Comparison of ENCODE assay signal across 24 cellular contexts in the genomic region with DNA sequence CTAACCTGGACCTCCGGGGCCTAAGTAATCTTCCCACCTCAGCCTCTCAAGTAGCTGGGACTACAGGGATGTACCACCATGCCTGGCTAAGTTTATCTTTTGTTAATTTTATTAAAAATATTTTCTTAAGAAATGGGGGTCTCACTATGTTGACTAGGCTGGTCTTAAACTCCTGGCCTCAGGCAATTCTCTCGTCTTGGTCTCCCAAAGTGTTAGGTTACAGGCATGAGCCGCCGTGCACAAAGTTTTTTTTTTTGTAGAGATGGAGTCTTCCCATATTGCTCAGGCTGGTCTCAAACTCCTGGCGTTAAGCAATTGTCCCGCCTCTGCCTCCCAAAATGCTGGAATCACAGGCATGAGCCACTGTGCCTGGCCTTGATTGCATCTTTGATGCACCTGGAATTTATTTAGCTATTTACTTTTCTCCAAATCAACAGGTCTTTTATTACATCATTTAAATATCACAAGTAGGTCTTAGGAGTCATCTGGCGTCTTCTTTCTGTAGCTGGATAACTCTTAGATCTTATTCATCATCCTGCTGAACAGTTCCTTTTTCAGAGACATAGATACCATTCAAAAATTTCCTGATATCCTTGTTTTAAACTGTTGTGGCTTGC. TPM values are rescaled to one million over a fixed set of nuclear protein-coding genes. Genes with fewer than 3 reads are reported as not detected.
DNase-seq lines count a peak whose midpoint lies in the region; ATAC-seq, FAIRE-seq and TF ChIP-seq lines count a peak whose summit lies in the region.
"Had no signal": no experiment of that assay in that cellular context is flagged by ENCODE, and none has a peak within 500 bp of the region (broad histone marks: within the 10 kb centered on the region; RNA-seq: fewer than 3 reads in every experiment).

No MANE protein-coding gene starts in this region.

- in situ Hi-C loops in K562 (cut with MboI), result no loop called here

- BruUV-seq in K562 (replicated peaks; lab: Mats Ljungman, UMichigan), result TSS peak; percentile 16

- POLR2A ChIA-PET in HEK293 (lab: Yijun Ruan, JAX), result no interaction called here
- POLR2A ChIA-PET in K562 (lab: Yijun Ruan, JAX), result interaction anchor here (1.2 kb wide), 1 partner anchor 9 kb away, joined by 4 read pairs; no protein-coding TSS in a partner anchor

- no peak for TF ChIP-seq POLR2A in K562 (conservative IDR thresholded peaks at IDR 0.05)

- H4K20me1 ChIP-seq in K562 (replicated peaks; ENCODE audit: control insufficient read depth, insufficient read depth, low read length) (no peaks in the 10 kb centered on the region), neural progenitor cell (ENCODE audit: low read depth) (no peaks in the 10 kb centered on the region)
- H4K20me1 ChIP-seq: BLaER1 treated with 17β-estradiol and CSF1 and Interleukin-3, amounts not matched to agents 10 nM and 100 nM had no signal

- H3K9ac ChIP-seq in K562 (ENCODE audit: insufficient read depth in 1 of 2, low read depth in 2 of 2, low read length in 2 of 2), result no peak overlapping the region
- no peak overlapping the region for H3K9ac ChIP-seq in neural progenitor cell
- H3K9ac ChIP-seq: BLaER1 treated with 17β-estradiol and CSF1 and Interleukin-3, amounts not matched to agents 10 nM and 100 nM had no signal

- CTCF ChIA-PET in HEK293 (lab: Yijun Ruan, JAX) (interaction anchor here (0.9 kb wide), 1 partner anchor 85 kb away, joined by 3 read pairs; no protein-coding TSS in a partner anchor), K562 (lab: Yijun Ruan, JAX; ENCODE audit: low intra/inter-chr PET ratio) (no interaction called here)

- H3K9me3 ChIP-seq in HEK293 (ENCODE audit: control insufficient read depth, insufficient read depth, low read depth, low read length) (no peaks in the 10 kb centered on the region), K562 (replicated peaks; ENCODE audit: control insufficient read depth, insufficient read depth, low read depth, low read length) (no peaks in the 10 kb centered on the region; the same call in 1 of the 2 replicates), neural progenitor cell (ENCODE audit: low read depth) (no peaks in the 10 kb centered on the region)

- FAIRE-seq in K562 (lab: Jason Lieb, UNC), result no peak
- FAIRE-seq: A549, GM12878, GM12892, GM18507 had no signal

- peaks cover 3% of the 10 kb centered on the region for H3K9me3 Mint-ChIP-seq in neural progenitor cell
- H3K9me3 Mint-ChIP-seq: CD4-positive, alpha-beta T cell; CD8-positive, alpha-beta T cell had no signal

- no peak overlapping the region for H3K27ac ChIP-seq in HEK293 (ENCODE audit: extremely low read depth, low read depth, low read length)
- H3K27ac ChIP-seq in K562 (ENCODE audit: extremely low read depth, low read depth, low read length), result no peak overlapping the region
- H3K27ac ChIP-seq in neural progenitor cell, result no peak overlapping the region
- no peak overlapping the region for H3K27ac ChIP-seq in substantia nigra (ENCODE audit: low read depth, low read length, poor library complexity, severe bottlenecking)
- H3K27ac ChIP-seq: 22Rv1; A549; BLaER1 treated with 17β-estradiol and CSF1 and Interleukin-3, amounts not matched to agents 10 nM and 100 nM; C4-2B had no signal

- H3K4me1 Mint-ChIP-seq in neural progenitor cell, result no peaks in the 10 kb centered on the region
- H3K4me1 Mint-ChIP-seq: B cell had no signal

- H3K9me1 ChIP-seq in K562 (ENCODE audit: control insufficient read depth, insufficient read depth, low read length), result no peaks in the 10 kb centered on the region

- H2AFZ ChIP-seq in K562 (ENCODE audit: low read depth, low read length) (no peak overlapping the region), neural progenitor cell (replicated peaks) (no peak overlapping the region)

- DNase-seq in K562 (ENCODE audit: extremely low read depth in 1 of 4, low spot score in 3 of 4) (no peak), neural progenitor cell (ENCODE audit: low spot score) (no peak), islet precursor cell (no peak), substantia nigra (lab: John Stamatoyannopoulos, UW) (no peak)
- no peak for DNase-seq in stimulated activated CD4-positive, alpha-beta T cell treated with anti-CD3 and anti-CD28 coated beads, Interleukin-12 subunit alpha, Interleukin-12 subunit beta, amount 100 ng/mL, for 4 hours
- DNase-seq: AML-193; CD4-positive, alpha-beta T cell; CD8-positive, alpha-beta T cell; DMS 273 treated with DMSO at 0.1 percent for 48 hours; DMS153; DMS53; DMS79; DND-41; EL; GDM1 had no signal

- no peaks in the 10 kb centered on the region for H3K79me2 ChIP-seq in K562 (ENCODE audit: control insufficient read depth, insufficient read depth, low read length)
- no peaks in the 10 kb centered on the region for H3K79me2 ChIP-seq in neural progenitor cell (ENCODE audit: low read depth)

- H3K36me3 Mint-ChIP-seq in neural progenitor cell, result no peaks in the 10 kb centered on the region
- H3K36me3 Mint-ChIP-seq: CD8-positive, alpha-beta T cell had no signal

- H3K4me3 Mint-ChIP-seq in neural progenitor cell, result no peak overlapping the region
- H3K4me3 Mint-ChIP-seq: B cell; CD4-positive, alpha-beta T cell; CD8-positive, alpha-beta T cell had no signal

- H3K27ac Mint-ChIP-seq in neural progenitor cell, result peak overlapping the region; percentile 30
- H3K27ac Mint-ChIP-seq: B cell; CD4-positive, alpha-beta T cell; CD8-positive, alpha-beta T cell had no signal

- no peaks in the 10 kb centered on the region for H3K27me3 Mint-ChIP-seq in neural progenitor cell (ENCODE audit: insufficient read depth, low read depth)
- H3K27me3 Mint-ChIP-seq: B cell; CD4-positive, alpha-beta T cell had no signal

- H3K4me2 ChIP-seq in K562 (ENCODE audit: insufficient read depth, low read length) (no peak overlapping the region), neural progenitor cell (no peak overlapping the region)
- H3K4me2 ChIP-seq: A549; BLaER1 treated with 17β-estradiol and CSF1 and Interleukin-3, amounts not matched to agents 10 nM and 100 nM had no signal

- no peak overlapping the region for H3K4me3 ChIP-seq in HEK293 (ENCODE audit: low read depth, low read length)
- H3K4me3 ChIP-seq in K562, result no peak overlapping the region
- no peak overlapping the region for H3K4me3 ChIP-seq in neural progenitor cell
- H3K4me3 ChIP-seq: A549; BLaER1 treated with 17β-estradiol and CSF1 and Interleukin-3, amounts not matched to agents 10 nM and 100 nM; GM12878 had no signal

- TF ChIP-seq EP300 in K562 (IDR thresholded peaks at IDR 0.05; ENCODE audit: low read length), result no peak

- TF ChIP-seq CTCF in HEK293 (tag by site-specific recombination; IDR thresholded peaks at IDR 0.05) (no peak), K562 (IDR thresholded peaks at IDR 0.05 in 2 of 3, conservative IDR thresholded peaks at IDR 0.05 in 1 of 3; ENCODE audit: insufficient read depth in 2 of 3, low read depth in 1 of 3, low read length in 3 of 3) (no peak), neural progenitor cell (IDR thresholded peaks at IDR 0.05) (no peak)

- H3K4me1 ChIP-seq in HEK293 (ENCODE audit: control insufficient read depth, insufficient read depth, low read length) (no peaks in the 10 kb centered on the region), K562 (replicated peaks in 1 of 2; ENCODE audit: control insufficient read depth in 2 of 2, insufficient read depth in 2 of 2, low read length in 2 of 2) (no peaks in the 10 kb centered on the region; a peak in 1 of 5 replicates), neural progenitor cell (no peaks in the 10 kb centered on the region)
- H3K4me1 ChIP-seq: A549 had no signal

- 77% methylated on average over 7 of the region's 7 CpGs for WGBS in K562 (ENCODE audit: insufficient coverage, low coverage, missing lambda C conversion rate)

- intact Hi-C loops in K562 (cut with micrococcal nuclease), result no loop called here

- ATAC-seq in K562, result no peak
- ATAC-seq: A549; CD8-positive, alpha-beta T cell; GM12878 had no signal

- no peaks in the 10 kb centered on the region for H3F3A ChIP-seq in neural progenitor cell (ENCODE audit: low read depth)

- H3K36me3 ChIP-seq in HEK293 (ENCODE audit: control insufficient read depth in 2 of 2, insufficient read depth in 1 of 2, low read length in 2 of 2) (no peaks in the 10 kb centered on the region; a peak in 1 of 3 replicates), K562 (ENCODE audit: control insufficient read depth, insufficient read depth, low read length) (no peaks in the 10 kb centered on the region), neural progenitor cell (no peaks in the 10 kb centered on the region)

- H3K27me3 ChIP-seq in K562 (ENCODE audit: control insufficient read depth in 2 of 2, insufficient read depth in 2 of 2, low read length in 2 of 2) (no peaks in the 10 kb centered on the region), neural progenitor cell (no peaks in the 10 kb centered on the region)
- H3K27me3 ChIP-seq: BLaER1 treated with 17β-estradiol and CSF1 and Interleukin-3, amounts not matched to agents 10 nM and 100 nM had no signal

- TF ChIP-seq RAD21 in K562 (CRISPR knock-in tag; conservative IDR thresholded peaks at IDR 0.05 in 1 of 2, IDR thresholded peaks at IDR 0.05 in 1 of 2), result no peak

RNA-seq across cellular contexts. Expression of a gene that starts 7.8 kb away (rescaled TPM):
- total RNA-seq in K562 (2011; cell fraction: chromatin; rRNA removed; ENCODE audit: low replicate concordance), result 21.2 and 29.3 TPM in 2 replicates
- 13.3 and 13.7 TPM in 2 replicates for total RNA-seq in K562 (2011; cell fraction: nucleolus; rRNA removed)
- total RNA-seq in K562 (2011; cell fraction: nucleoplasm; rRNA removed), result 19.4 and 21.1 TPM in 2 replicates
- total RNA-seq in K562 (2014; rRNA removed), result 30.0 and 37.6 TPM in 2 replicates
- total RNA-seq in K562 (2014; rRNA removed; fragmentation: Illumina TruSeq; extraction: Trizol), result 29.3 and 29.7 TPM in 2 replicates
- 22.4 and 24.6 TPM in 2 replicates for total RNA-seq in K562 (2015; rRNA removed; fragmentation: Illumina TruSeq; extraction: Trizol)
- 55.9 and 58.3 TPM in 2 replicates for total RNA-seq in K562 (2021)
- 45.5 and 48.2 TPM in 2 replicates for polyA plus RNA-seq in K562 (2011; rRNA removed)
- polyA plus RNA-seq in K562 (2011; cell fraction: cytosol; rRNA removed), result 31.5 and 44.6 TPM in 2 replicates
- 18.0 and 20.6 TPM in 2 replicates for polyA plus RNA-seq in K562 (2011; cell fraction: nucleus; rRNA removed)
- 44.7 and 48.5 TPM in 2 replicates for polyA plus RNA-seq in K562 (2012)
- 41.4 and 42.3 TPM in 2 replicates for polyA plus RNA-seq in K562 (2014; fragmentation: Illumina TruSeq; extraction: Trizol)
- polyA plus RNA-seq in K562 (2014; fragmentation: Nextera tagmentation; extraction: Ambion mirVana), result 10 to 100 TPM in 1 of 2 experiments, 1 to 10 TPM in 1; 7.5 to 10.9 TPM
- 45.0 and 52.7 TPM in 2 replicates for polyA plus RNA-seq in K562 (2014; rRNA removed)
- polyA minus RNA-seq in K562 (2011; rRNA and poly(A)+ RNA removed), result 24.3 and 25.8 TPM in 2 replicates
- polyA minus RNA-seq in K562 (2011; cell fraction: cytosol; rRNA and poly(A)+ RNA removed), result 17.0 and 20.3 TPM in 2 replicates
- polyA minus RNA-seq in K562 (2011; cell fraction: nucleus; rRNA and poly(A)+ RNA removed), result 6.5 and 10.6 TPM in 2 replicates
- total RNA-seq in neural progenitor cell (ENCODE audit: low replicate concordance), result 42.6 and 55.2 TPM in 2 replicates

RNA-seq across cellular contexts. Expression of a gene that starts 22.4 kb away (rescaled TPM):
- total RNA-seq in K562 (2011; cell fraction: chromatin; rRNA removed; ENCODE audit: low replicate concordance), result 21.9 and 44.7 TPM in 2 replicates
- 15.3 and 17.0 TPM in 2 replicates for total RNA-seq in K562 (2011; cell fraction: nucleolus; rRNA removed)
- 25.1 and 31.1 TPM in 2 replicates for total RNA-seq in K562 (2011; cell fraction: nucleoplasm; rRNA removed)
- total RNA-seq in K562 (2014; rRNA removed) (29.9 and 31.1 TPM in 2 replicates), K562 (2014; rRNA removed; fragmentation: Illumina TruSeq; extraction: Trizol) (45.8 and 64.9 TPM in 2 replicates), K562 (2015; rRNA removed; fragmentation: Illumina TruSeq; extraction: Trizol) (40.4 and 41.9 TPM in 2 replicates), K562 (2021) (27.4 and 28.0 TPM in 2 replicates), neural progenitor cell (ENCODE audit: low replicate concordance) (19.5 and 28.9 TPM in 2 replicates)
- polyA plus RNA-seq in K562 (2011; rRNA removed) (15.2 and 22.9 TPM in 2 replicates), K562 (2014; fragmentation: Illumina TruSeq; extraction: Trizol) (61.4 and 62.1 TPM in 2 replicates), K562 (2014; fragmentation: Nextera tagmentation; extraction: Ambion mirVana) (10 to 100 TPM; 55.6 to 58.9 TPM), K562 (2014; rRNA removed) (25.7 and 42.0 TPM in 2 replicates)
- 5.1 and 8.0 TPM in 2 replicates for polyA plus RNA-seq in K562 (2011; cell fraction: cytosol; rRNA removed)
- 6.7 and 7.4 TPM in 2 replicates for polyA plus RNA-seq in K562 (2011; cell fraction: nucleus; rRNA removed)
- polyA plus RNA-seq in K562 (2012), result 23.8 and 27.9 TPM in 2 replicates
- 37.5 and 43.0 TPM in 2 replicates for polyA minus RNA-seq in K562 (2011; rRNA and poly(A)+ RNA removed)
- 12.2 and 18.7 TPM in 2 replicates for polyA minus RNA-seq in K562 (2011; cell fraction: cytosol; rRNA and poly(A)+ RNA removed)
- polyA minus RNA-seq in K562 (2011; cell fraction: nucleus; rRNA and poly(A)+ RNA removed), result 7.7 and 14.1 TPM in 2 replicates
